Comparison of ENCODE assay signal across 9 cellular contexts in genomic region chr1:5423109-5423508, GRCh38.
A peak's percentile ranks its signal among the peaks of the same experiment; 100 is the strongest.
DNase-seq lines count a peak whose midpoint lies in the region; ATAC-seq and TF ChIP-seq lines count a peak whose summit lies in the region.
"Had no signal": no experiment of that assay in that cellular context is flagged by ENCODE, and none has a peak within 500 bp of the region (broad histone marks: within the 10 kb centered on the region; RNA-seq: fewer than 3 reads in every experiment).

No MANE protein-coding gene starts in this region.

- ATAC-seq in HG03135 (IDR thresholded peaks at IDR 0.05; ENCODE audit: unreplicated experiment) = no peak

- H3K9me3 Mint-ChIP-seq in type B pancreatic cell = no peaks in the 10 kb centered on the region

- TF ChIP-seq CTCF in type B pancreatic cell (conservative IDR thresholded peaks at IDR 0.05) = no peak

- H3K36me3 Mint-ChIP-seq in type B pancreatic cell = no peaks in the 10 kb centered on the region

- peaks cover 47% of the 10 kb centered on the region for H3K27me3 Mint-ChIP-seq in type B pancreatic cell

- H3K27ac Mint-ChIP-seq in type B pancreatic cell = peak overlapping the region; percentile 21

- intact Hi-C loops in posterior cingulate gyrus (cut with DNase I) = no loop called here

- H3K4me3 Mint-ChIP-seq in type B pancreatic cell = peak overlapping the region; percentile 78

- peaks cover 27% of the 10 kb centered on the region for H3K4me1 Mint-ChIP-seq in type B pancreatic cell (ENCODE audit: unreplicated experiment)

- peak; percentile 2 for DNase-seq in activated T-cell treated with anti-CD3 and anti-CD28 coated beads for 1 hour (ENCODE audit: low read depth)
- no peak for DNase-seq in activated T-cell treated with anti-CD3 and anti-CD28 coated beads for 4 hours
- DNase-seq in activated CD4-positive, alpha-beta T cell treated with anti-CD3 and anti-CD28 coated beads for 4 hours = peak; percentile 10 to 11
- DNase-seq in globus pallidus (ENCODE audit: low spot score) = peak; percentile 7
- peak; percentile 78 for DNase-seq in type B pancreatic cell (ENCODE audit: extremely low spot score, unreplicated experiment)
- DNase-seq in posterior cingulate gyrus = no peak
- no peak for DNase-seq in NCI-H2171 treated with DMSO at 0.1 percent for 48 hours (lab: John Stamatoyannopoulos, UW)
- DNase-seq: ACHN had no signal

Comparison
In these comparisons a context has a peak if more than half of its experiments do, and no peak if none do; other contexts are left out.
1. DNase-seq: peak in activated T-cell treated with anti-CD3 and anti-CD28 coated beads for 1 hour (single experiment), activated CD4-positive, alpha-beta T cell treated with anti-CD3 and anti-CD28 coated beads for 4 hours (2 of 2), globus pallidus (single experiment) and type B pancreatic cell (single experiment); none in activated T-cell treated with anti-CD3 and anti-CD28 coated beads for 4 hours (single experiment), posterior cingulate gyrus (0 of 10) and NCI-H2171 treated with DMSO at 0.1 percent for 48 hours (single experiment).